7 cellular contexts compared by ENCODE assay signal in genomic region chr5:107389130-107389553, GRCh38.
DNase-seq lines count a peak whose midpoint lies in the region; ATAC-seq, FAIRE-seq and TF ChIP-seq lines count a peak whose summit lies in the region.

No MANE protein-coding gene starts in this region.

- peaks cover 31% of the 10 kb centered on the region for H3K4me1 ChIP-seq in RWPE2 (ENCODE audit: insufficient read depth, poor library complexity, severe bottlenecking)
- peaks cover 3 to 17% of the 10 kb centered on the region in 2 donors for H3K4me1 ChIP-seq in small intestine (ENCODE audit: control insufficient read depth in 2 of 2, insufficient read depth in 1 of 2, low read depth in 1 of 2, low read length in 1 of 2)

- H3K4me3 ChIP-seq in RWPE2 (ENCODE audit: severe bottlenecking), result no peak overlapping the region
- H3K4me3 ChIP-seq in small intestine (ENCODE audit: low read depth in 1 of 2, low read length in 2 of 2), result no peak overlapping the region

- no peaks in the 10 kb centered on the region for H3K9me3 ChIP-seq in RWPE2 (ENCODE audit: severe bottlenecking)
- H3K9me3 ChIP-seq in small intestine (ENCODE audit: control insufficient read depth, low read depth), result no peaks in the 10 kb centered on the region

- WGBS in small intestine, 3 donors, result 19 to 38% (median 22%) methylated on average over 2 of the region's 2 CpGs

- peak; percentile 77 for ATAC-seq in HG03521 (IDR thresholded peaks at IDR 0.05; ENCODE audit: unreplicated experiment)
- ATAC-seq in RWPE2 (ENCODE audit: low read depth), result peak; percentile 46

- TF ChIP-seq CTCF in GM20000 (IDR thresholded peaks at IDR 0.05; ENCODE audit: extremely low read depth, missing control alignments) (no peak), RWPE2 (IDR thresholded peaks at IDR 0.05; ENCODE audit: poor library complexity, severe bottlenecking) (peak; percentile 35)

- peak overlapping the region; percentile 85 for H3K27ac ChIP-seq in RWPE2 (ENCODE audit: poor library complexity, severe bottlenecking)
- peak overlapping the region in 1 of 2 donors; percentile 21 for H3K27ac ChIP-seq in small intestine (ENCODE audit: low read depth in 1 of 2, low read length in 1 of 2)

- no peaks in the 10 kb centered on the region for H3K27me3 ChIP-seq in RWPE2 (ENCODE audit: insufficient read depth, poor library complexity, severe bottlenecking)
- no peaks in the 10 kb centered on the region for H3K27me3 ChIP-seq in small intestine (ENCODE audit: control insufficient read depth in 2 of 2, insufficient read depth in 2 of 2, low read length in 2 of 2)

- H3K36me3 ChIP-seq in RWPE2 (ENCODE audit: low read depth), result no peaks in the 10 kb centered on the region
- no peaks in the 10 kb centered on the region for H3K36me3 ChIP-seq in small intestine (ENCODE audit: control insufficient read depth in 2 of 2, insufficient read depth in 2 of 2, low read length in 2 of 2)

- FAIRE-seq in small intestine (lab: Jason Lieb, UNC), result no peak

- DNase-seq in GM04504 (ENCODE audit: low read depth), result peak; percentile 62
- peak; percentile 45 for DNase-seq in GM20000 (ENCODE audit: low spot score)
- no peak for DNase-seq in RWPE2 (ENCODE audit: low spot score)
- peak; percentile 67 for DNase-seq in fibroblast of gingiva (ENCODE audit: low read depth)
- DNase-seq in small intestine, result peak; percentile 37
- DNase-seq in DMS114 treated with DMSO at 0.1 percent for 48 hours (lab: John Stamatoyannopoulos, UW; ENCODE audit: unreplicated experiment), result no peak

Comparison
In these comparisons a context has a peak if more than half of its experiments do, and no peak if none do; other contexts are left out.
1. DNase-seq: peak in GM04504 (single experiment), GM20000 (single experiment), fibroblast of gingiva (single experiment) and small intestine (single experiment); none in RWPE2 (single experiment) and DMS114 treated with DMSO at 0.1 percent for 48 hours (single experiment).